ENCODE assay signal across 12 cellular contexts in the genomic region with DNA sequence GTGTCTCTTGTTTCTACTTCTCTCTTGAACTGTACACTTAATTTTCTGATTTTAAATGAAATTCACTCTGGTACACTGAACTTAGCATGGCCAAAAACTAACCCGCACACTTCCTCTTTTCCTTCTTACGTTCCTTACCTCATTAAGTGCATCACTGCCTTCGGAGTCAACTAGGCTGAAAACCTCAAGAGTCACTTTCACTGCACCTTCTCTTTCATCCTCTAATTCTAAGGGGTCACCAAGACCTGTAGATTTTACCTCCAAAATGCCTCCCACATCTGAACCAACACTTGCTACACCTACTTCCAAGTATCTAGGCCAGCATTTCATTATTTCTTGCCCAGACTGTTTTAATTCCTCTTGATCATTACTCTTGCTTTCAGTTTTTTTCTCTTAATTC. TPM values are rescaled to one million over a fixed set of nuclear protein-coding genes. Genes with fewer than 3 reads are reported as not detected.
DNase-seq lines count a peak whose midpoint lies in the region; ATAC-seq and TF ChIP-seq lines count a peak whose summit lies in the region.
"Had no signal": no experiment of that assay in that cellular context is flagged by ENCODE, and none has a peak within 500 bp of the region (broad histone marks: within the 10 kb centered on the region; RNA-seq: fewer than 3 reads in every experiment).

No MANE protein-coding gene starts in this region.

- H3K4me1 ChIP-seq in left ventricle myocardium inferior (peaks cover 99% of the 10 kb centered on the region), stomach (peaks cover 20 to 90% (median 57%) of the 10 kb centered on the region in 4 donors)

- TF ChIP-seq CTCF in left ventricle myocardium inferior (IDR thresholded peaks at IDR 0.05; ENCODE audit: borderline replicate concordance), result no peak
- no peak for TF ChIP-seq CTCF in stomach (IDR thresholded peaks at IDR 0.05)

- TF ChIP-seq POLR2A in stomach (IDR thresholded peaks at IDR 0.05), result no peak

- TF ChIP-seq EP300 in stomach (IDR thresholded peaks at IDR 0.05), result no peak

- H3K27me3 ChIP-seq in left ventricle myocardium inferior (ENCODE audit: low read depth) (no peaks in the 10 kb centered on the region), stomach (no peaks in the 10 kb centered on the region)

- intact Hi-C loops in left ventricle myocardium inferior (cut with micrococcal nuclease), result loop anchor here (10.0 kb wide), 1 partner anchor 167 kb away; no protein-coding TSS in a partner anchor
- intact Hi-C loops in Right ventricle myocardium superior (cut with DNase I), result loop anchor here (10.0 kb wide), 2 partner anchors 77 to 147 kb away; no protein-coding TSS in a partner anchor
- intact Hi-C loops in stomach (cut with DNase I; ENCODE audit: low total_unique reads), result no loop called here

- peak overlapping the region; percentile 77 for H3K27ac ChIP-seq in left ventricle myocardium inferior (replicated peaks)
- H3K27ac ChIP-seq in stomach, result no peak overlapping the region
- H3K27ac ChIP-seq: SK-N-MC had no signal

- H3K4me3 ChIP-seq in left ventricle myocardium inferior, result no peak overlapping the region
- no peak overlapping the region for H3K4me3 ChIP-seq in stomach
- H3K4me3 ChIP-seq: SK-N-MC had no signal

- ATAC-seq in Right ventricle myocardium superior (ENCODE audit: poor library complexity) (no peak), HG02840 (IDR thresholded peaks at IDR 0.05; ENCODE audit: low FRiP score, unreplicated experiment) (peak; percentile 51)

- H3K36me3 ChIP-seq in left ventricle myocardium inferior, result peaks cover 51% of the 10 kb centered on the region
- peaks cover 0 to 39% (median 25%) of the 10 kb centered on the region in 4 donors for H3K36me3 ChIP-seq in stomach

- 79 to 90% (median 85%) methylated on average over 3 of the region's 3 CpGs for WGBS in stomach, 5 donors

- H3K9me3 ChIP-seq in left ventricle myocardium inferior (replicated peaks) (no peaks in the 10 kb centered on the region), stomach (no peaks in the 10 kb centered on the region)

- DNase-seq in left ventricle myocardium inferior (no peak), Right ventricle myocardium superior (no peak), MV-4-11 (lab: John Stamatoyannopoulos, UW) (peak; percentile 69), stomach (no peak), GF-D8 (lab: John Stamatoyannopoulos, UW) (no peak), globus pallidus (ENCODE audit: low spot score) (no peak), HCEC 1CT (no peak)
- DNase-seq: activated effector memory CD4-positive, alpha-beta T cell treated with anti-CD3 and anti-CD28 coated beads, Interleukin-2, amount 50 U/mL, for 16 hours; kidney; NCI-H1048 had no signal

RNA-seq across cellular contexts. Expression of gene CBLB, which starts 6.6 kb away (rescaled TPM):
- total RNA-seq in left ventricle myocardium inferior, result 46.7 TPM
- 56.7 TPM for total RNA-seq in Right ventricle myocardium superior
- total RNA-seq in stomach, result 10 to 100 TPM; 26.4 to 94.4 (median 75.9) TPM
- polyA plus RNA-seq in stomach, result 1 to 10 TPM; 6.9 to 8.9 (median 7.2) TPM
